Comparison of ENCODE assay signal across 1 cellular context in the genomic region with DNA sequence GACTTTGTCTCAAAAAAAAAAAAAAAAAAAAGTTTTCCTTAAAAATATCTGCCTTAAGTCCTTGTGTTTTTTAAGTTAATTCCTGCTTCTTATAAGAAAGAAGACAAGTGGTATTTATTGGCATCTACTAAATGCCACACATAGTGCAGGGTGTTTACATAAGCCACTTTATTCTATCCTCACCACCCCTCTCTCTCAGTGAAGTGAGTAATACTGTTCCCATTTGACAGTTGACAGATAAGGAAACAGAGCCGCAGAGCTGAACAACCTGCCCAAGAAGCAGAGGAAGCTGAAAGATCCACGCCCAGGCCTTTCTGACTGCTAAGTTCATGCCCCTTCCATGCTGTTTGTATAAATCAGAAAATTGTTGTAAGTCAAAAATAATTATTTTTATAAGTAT.
TF ChIP-seq lines count a peak whose summit lies in the region.

No MANE protein-coding gene starts in this region.

TF ChIP-seq in HEK293, 187 proteins besides CTCF, POLR2A, EP300 and RAD21 (continued from another document):
- TF ChIP-seq, protein P1, sequence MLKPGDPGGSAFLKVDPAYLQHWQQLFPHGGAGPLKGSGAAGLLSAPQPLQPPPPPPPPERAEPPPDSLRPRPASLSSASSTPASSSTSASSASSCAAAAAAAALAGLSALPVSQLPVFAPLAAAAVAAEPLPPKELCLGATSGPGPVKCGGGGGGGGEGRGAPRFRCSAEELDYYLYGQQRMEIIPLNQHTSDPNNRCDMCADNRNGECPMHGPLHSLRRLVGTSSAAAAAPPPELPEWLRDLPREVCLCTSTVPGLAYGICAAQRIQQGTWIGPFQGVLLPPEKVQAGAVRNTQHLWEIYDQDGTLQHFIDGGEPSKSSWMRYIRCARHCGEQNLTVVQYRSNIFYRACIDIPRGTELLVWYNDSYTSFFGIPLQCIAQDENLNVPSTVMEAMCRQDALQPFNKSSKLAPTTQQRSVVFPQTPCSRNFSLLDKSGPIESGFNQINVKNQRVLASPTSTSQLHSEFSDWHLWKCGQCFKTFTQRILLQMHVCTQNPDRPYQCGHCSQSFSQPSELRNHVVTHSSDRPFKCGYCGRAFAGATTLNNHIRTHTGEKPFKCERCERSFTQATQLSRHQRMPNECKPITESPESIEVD (tag by site-specific recombination; IDR thresholded peaks at IDR 0.05): peak; percentile 95
- TF ChIP-seq ZBTB7A (tag by site-specific recombination; IDR thresholded peaks at IDR 0.05; ENCODE audit: low read depth) (no peak), ZNF121 (tag by site-specific recombination; IDR thresholded peaks at IDR 0.05) (no peak), ZNF292 (tag by site-specific recombination; IDR thresholded peaks at IDR 0.05; ENCODE audit: borderline replicate concordance, low read depth) (no peak), ZNF555 (tag by site-specific recombination; conservative IDR thresholded peaks at IDR 0.05) (no peak), EGR2 (tag by site-specific recombination; IDR thresholded peaks at IDR 0.05; ENCODE audit: low read depth) (no peak), ZNF239 (tag by site-specific recombination; IDR thresholded peaks at IDR 0.05) (no peak)
- TF ChIP-seq, protein P2, sequence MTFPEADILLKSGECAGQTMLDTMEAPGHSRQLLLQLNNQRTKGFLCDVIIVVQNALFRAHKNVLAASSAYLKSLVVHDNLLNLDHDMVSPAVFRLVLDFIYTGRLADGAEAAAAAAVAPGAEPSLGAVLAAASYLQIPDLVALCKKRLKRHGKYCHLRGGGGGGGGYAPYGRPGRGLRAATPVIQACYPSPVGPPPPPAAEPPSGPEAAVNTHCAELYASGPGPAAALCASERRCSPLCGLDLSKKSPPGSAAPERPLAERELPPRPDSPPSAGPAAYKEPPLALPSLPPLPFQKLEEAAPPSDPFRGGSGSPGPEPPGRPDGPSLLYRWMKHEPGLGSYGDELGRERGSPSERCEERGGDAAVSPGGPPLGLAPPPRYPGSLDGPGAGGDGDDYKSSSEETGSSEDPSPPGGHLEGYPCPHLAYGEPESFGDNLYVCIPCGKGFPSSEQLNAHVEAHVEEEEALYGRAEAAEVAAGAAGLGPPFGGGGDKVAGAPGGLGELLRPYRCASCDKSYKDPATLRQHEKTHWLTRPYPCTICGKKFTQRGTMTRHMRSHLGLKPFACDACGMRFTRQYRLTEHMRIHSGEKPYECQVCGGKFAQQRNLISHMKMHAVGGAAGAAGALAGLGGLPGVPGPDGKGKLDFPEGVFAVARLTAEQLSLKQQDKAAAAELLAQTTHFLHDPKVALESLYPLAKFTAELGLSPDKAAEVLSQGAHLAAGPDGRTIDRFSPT (tag by site-specific recombination; IDR thresholded peaks at IDR 0.05): no peak
- TF ChIP-seq, protein P3, sequence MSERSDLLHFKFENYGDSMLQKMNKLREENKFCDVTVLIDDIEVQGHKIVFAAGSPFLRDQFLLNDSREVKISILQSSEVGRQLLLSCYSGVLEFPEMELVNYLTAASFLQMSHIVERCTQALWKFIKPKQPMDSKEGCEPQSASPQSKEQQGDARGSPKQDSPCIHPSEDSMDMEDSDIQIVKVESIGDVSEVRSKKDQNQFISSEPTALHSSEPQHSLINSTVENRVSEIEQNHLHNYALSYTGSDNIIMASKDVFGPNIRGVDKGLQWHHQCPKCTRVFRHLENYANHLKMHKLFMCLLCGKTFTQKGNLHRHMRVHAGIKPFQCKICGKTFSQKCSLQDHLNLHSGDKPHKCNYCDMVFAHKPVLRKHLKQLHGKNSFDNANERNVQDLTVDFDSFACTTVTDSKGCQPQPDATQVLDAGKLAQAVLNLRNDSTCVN (tag by site-specific recombination; optimal IDR thresholded peaks at IDR 0.05): no peak
- TF ChIP-seq, protein P4, sequence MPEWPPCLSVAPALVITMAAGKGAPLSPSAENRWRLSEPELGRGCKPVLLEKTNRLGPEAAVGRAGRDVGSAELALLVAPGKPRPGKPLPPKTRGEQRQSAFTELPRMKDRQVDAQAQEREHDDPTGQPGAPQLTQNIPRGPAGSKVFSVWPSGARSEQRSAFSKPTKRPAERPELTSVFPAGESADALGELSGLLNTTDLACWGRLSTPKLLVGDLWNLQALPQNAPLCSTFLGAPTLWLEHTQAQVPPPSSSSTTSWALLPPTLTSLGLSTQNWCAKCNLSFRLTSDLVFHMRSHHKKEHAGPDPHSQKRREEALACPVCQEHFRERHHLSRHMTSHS (tag by site-specific recombination; IDR thresholded peaks at IDR 0.05): no peak
